1 cellular context compared by ENCODE assay signal in genomic region chr3:49025793-49026520, GRCh38.
TF ChIP-seq lines count a peak whose summit lies in the region.

No MANE protein-coding gene starts in this region.

TF ChIP-seq in GM12878, 131 proteins besides CTCF, POLR2A, EP300 and RAD21:
- TF ChIP-seq, protein P1, sequence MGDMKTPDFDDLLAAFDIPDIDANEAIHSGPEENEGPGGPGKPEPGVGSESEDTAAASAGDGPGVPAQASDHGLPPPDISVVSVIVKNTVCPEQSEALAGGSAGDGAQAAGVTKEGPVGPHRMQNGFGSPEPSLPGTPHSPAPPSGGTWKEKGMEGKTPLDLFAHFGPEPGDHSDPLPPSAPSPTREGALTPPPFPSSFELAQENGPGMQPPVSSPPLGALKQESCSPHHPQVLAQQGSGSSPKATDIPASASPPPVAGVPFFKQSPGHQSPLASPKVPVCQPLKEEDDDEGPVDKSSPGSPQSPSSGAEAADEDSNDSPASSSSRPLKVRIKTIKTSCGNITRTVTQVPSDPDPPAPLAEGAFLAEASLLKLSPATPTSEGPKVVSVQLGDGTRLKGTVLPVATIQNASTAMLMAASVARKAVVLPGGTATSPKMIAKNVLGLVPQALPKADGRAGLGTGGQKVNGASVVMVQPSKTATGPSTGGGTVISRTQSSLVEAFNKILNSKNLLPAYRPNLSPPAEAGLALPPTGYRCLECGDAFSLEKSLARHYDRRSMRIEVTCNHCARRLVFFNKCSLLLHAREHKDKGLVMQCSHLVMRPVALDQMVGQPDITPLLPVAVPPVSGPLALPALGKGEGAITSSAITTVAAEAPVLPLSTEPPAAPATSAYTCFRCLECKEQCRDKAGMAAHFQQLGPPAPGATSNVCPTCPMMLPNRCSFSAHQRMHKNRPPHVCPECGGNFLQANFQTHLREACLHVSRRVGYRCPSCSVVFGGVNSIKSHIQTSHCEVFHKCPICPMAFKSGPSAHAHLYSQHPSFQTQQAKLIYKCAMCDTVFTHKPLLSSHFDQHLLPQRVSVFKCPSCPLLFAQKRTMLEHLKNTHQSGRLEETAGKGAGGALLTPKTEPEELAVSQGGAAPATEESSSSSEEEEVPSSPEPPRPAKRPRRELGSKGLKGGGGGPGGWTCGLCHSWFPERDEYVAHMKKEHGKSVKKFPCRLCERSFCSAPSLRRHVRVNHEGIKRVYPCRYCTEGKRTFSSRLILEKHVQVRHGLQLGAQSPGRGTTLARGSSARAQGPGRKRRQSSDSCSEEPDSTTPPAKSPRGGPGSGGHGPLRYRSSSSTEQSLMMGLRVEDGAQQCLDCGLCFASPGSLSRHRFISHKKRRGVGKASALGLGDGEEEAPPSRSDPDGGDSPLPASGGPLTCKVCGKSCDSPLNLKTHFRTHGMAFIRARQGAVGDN (IDR thresholded peaks at IDR 0.05): no peak
- TF ChIP-seq POLR2AphosphoS5 (IDR thresholded peaks at IDR 0.05; ENCODE audit: low read length) (peak; percentile 19; the same call in 1 of the 2 replicates), ZBED1 (IDR thresholded peaks at IDR 0.05; ENCODE audit: borderline replicate concordance) (peak; percentile 57; the same call in 1 of the 2 replicates), RCOR1 (conservative IDR thresholded peaks at IDR 0.05; ENCODE audit: low read depth, low read length) (no peak)
- TF ChIP-seq, protein P2, sequence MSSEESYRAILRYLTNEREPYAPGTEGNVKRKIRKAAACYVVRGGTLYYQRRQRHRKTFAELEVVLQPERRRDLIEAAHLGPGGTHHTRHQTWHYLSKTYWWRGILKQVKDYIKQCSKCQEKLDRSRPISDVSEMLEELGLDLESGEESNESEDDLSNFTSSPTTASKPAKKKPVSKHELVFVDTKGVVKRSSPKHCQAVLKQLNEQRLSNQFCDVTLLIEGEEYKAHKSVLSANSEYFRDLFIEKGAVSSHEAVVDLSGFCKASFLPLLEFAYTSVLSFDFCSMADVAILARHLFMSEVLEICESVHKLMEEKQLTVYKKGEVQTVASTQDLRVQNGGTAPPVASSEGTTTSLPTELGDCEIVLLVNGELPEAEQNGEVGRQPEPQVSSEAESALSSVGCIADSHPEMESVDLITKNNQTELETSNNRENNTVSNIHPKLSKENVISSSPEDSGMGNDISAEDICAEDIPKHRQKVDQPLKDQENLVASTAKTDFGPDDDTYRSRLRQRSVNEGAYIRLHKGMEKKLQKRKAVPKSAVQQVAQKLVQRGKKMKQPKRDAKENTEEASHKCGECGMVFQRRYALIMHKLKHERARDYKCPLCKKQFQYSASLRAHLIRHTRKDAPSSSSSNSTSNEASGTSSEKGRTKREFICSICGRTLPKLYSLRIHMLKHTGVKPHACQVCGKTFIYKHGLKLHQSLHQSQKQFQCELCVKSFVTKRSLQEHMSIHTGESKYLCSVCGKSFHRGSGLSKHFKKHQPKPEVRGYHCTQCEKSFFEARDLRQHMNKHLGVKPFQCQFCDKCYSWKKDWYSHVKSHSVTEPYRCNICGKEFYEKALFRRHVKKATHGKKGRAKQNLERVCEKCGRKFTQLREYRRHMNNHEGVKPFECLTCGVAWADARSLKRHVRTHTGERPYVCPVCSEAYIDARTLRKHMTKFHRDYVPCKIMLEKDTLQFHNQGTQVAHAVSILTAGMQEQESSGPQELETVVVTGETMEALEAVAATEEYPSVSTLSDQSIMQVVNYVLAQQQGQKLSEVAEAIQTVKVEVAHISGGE (CRISPR knock-in tag; IDR thresholded peaks at IDR 0.05): no peak
